ENCODE assay signal across 14 cellular contexts in the genomic region with DNA sequence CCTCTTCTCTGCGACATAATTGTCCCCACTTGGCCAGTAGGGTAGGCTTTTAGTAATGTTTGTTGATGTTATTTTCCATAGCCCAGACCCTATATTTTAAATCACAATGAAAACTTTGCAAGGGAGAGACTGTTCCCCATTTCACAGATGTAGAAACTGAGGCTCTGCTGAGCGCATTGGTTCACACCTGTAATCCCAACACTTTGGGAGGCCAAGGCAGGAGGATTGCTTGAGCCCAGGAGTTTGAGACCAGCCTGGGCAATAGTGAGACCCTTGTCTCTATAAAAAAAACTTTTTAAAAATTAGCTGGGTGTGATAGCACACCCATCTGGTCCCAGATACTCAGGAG.
DNase-seq lines count a peak whose midpoint lies in the region; ATAC-seq, FAIRE-seq and TF ChIP-seq lines count a peak whose summit lies in the region.
"Had no signal": no experiment of that assay in that cellular context is flagged by ENCODE, and none has a peak within 500 bp of the region (broad histone marks: within the 10 kb centered on the region; RNA-seq: fewer than 3 reads in every experiment).

No MANE protein-coding gene starts in this region.

- peak overlapping the region; percentile 56 for H3K27ac Mint-ChIP-seq in CD8-positive, alpha-beta T cell

- no peaks in the 10 kb centered on the region for H3K36me3 ChIP-seq in CD8-positive, alpha-beta T cell (ENCODE audit: insufficient read depth, low read length)
- H3K36me3 ChIP-seq in KOPT-K1 (ENCODE audit: insufficient read depth, low read length), result no peaks in the 10 kb centered on the region
- H3K36me3 ChIP-seq in parathyroid adenoma (ENCODE audit: control insufficient read depth, insufficient read depth, low read length), result no peaks in the 10 kb centered on the region
- H3K36me3 ChIP-seq: ascending aorta, left ventricle myocardium inferior had no signal

- no peak overlapping the region for H3K27ac ChIP-seq in CD8-positive, alpha-beta T cell (ENCODE audit: low read depth, low read length)
- H3K27ac ChIP-seq in KOPT-K1 (ENCODE audit: low read depth, low read length, poor library complexity, severe bottlenecking), result peak overlapping the region; percentile 87
- peak overlapping the region in 45 of 59 donors; percentile 2 to 89 (median 75) for H3K27ac ChIP-seq in dorsolateral prefrontal cortex
- no peak overlapping the region for H3K27ac ChIP-seq in parathyroid adenoma
- H3K27ac ChIP-seq: ascending aorta, left ventricle myocardium inferior had no signal

- H3K79me2 ChIP-seq in parathyroid adenoma, result peaks cover 46% of the 10 kb centered on the region

- no peaks in the 10 kb centered on the region for H3K9me3 ChIP-seq in CD8-positive, alpha-beta T cell (ENCODE audit: low read length)
- H3K9me3 ChIP-seq in KOPT-K1 (ENCODE audit: insufficient read depth, low read length, poor library complexity, severe bottlenecking), result no peaks in the 10 kb centered on the region
- H3K9me3 ChIP-seq in parathyroid adenoma (ENCODE audit: control insufficient read depth, low read length), result no peaks in the 10 kb centered on the region
- H3K9me3 ChIP-seq: ascending aorta, left ventricle myocardium inferior had no signal

- CTCF ChIA-PET in CD8-positive, alpha-beta T cell (lab: Charles Lee), result no interaction called here

- H3K36me3 Mint-ChIP-seq in CD8-positive, alpha-beta T cell, result no peaks in the 10 kb centered on the region

- intact Hi-C loops in CD8-positive, alpha-beta T cell (cut with DNase I, micrococcal nuclease), result no loop called here
- intact Hi-C loops in dorsolateral prefrontal cortex (cut with DNase I), result no loop called here

- no peaks in the 10 kb centered on the region for H3K9me3 Mint-ChIP-seq in CD8-positive, alpha-beta T cell

- no peak for FAIRE-seq in HTR-8/SVneo (lab: Jason Lieb, UNC)

- POLR2A ChIA-PET in CD8-positive, alpha-beta T cell (lab: Charles Lee), result no interaction called here

- H3K27me3 ChIP-seq in CD8-positive, alpha-beta T cell (ENCODE audit: insufficient read depth, low read length), result no peaks in the 10 kb centered on the region
- H3K27me3 ChIP-seq in dorsolateral prefrontal cortex (no peaks in the 10 kb centered on the region), parathyroid adenoma (ENCODE audit: control insufficient read depth, insufficient read depth, low read length) (no peaks in the 10 kb centered on the region)
- H3K27me3 ChIP-seq: ascending aorta had no signal

- no peak overlapping the region for H3K9ac ChIP-seq in parathyroid adenoma

- H3K27me3 Mint-ChIP-seq in CD8-positive, alpha-beta T cell (ENCODE audit: low read depth), result no peaks in the 10 kb centered on the region
- H3K27me3 Mint-ChIP-seq: B cell had no signal

- H3K4me2 ChIP-seq in parathyroid adenoma (ENCODE audit: low read length), result peak overlapping the region; percentile 20

- TF ChIP-seq CTCF in CD8-positive, alpha-beta T cell (IDR thresholded peaks at IDR 0.05), result no peak
- TF ChIP-seq CTCF in dorsolateral prefrontal cortex (IDR thresholded peaks at IDR 0.05 in 54 of 56, conservative IDR thresholded peaks at IDR 0.05 in 2 of 56; ENCODE audit: low read depth in 1 of 56, partially characterized antibody in 56 of 56) (no peak), parathyroid adenoma (IDR thresholded peaks at IDR 0.05) (no peak)

- no peak overlapping the region for H3K4me3 Mint-ChIP-seq in CD8-positive, alpha-beta T cell
- H3K4me3 Mint-ChIP-seq: B cell had no signal

- no peak overlapping the region for H3K4me3 ChIP-seq in CD8-positive, alpha-beta T cell (ENCODE audit: low read depth, low read length)
- H3K4me3 ChIP-seq in dorsolateral prefrontal cortex (no peak overlapping the region), parathyroid adenoma (ENCODE audit: low read depth, low read length) (no peak overlapping the region)
- H3K4me3 ChIP-seq: ascending aorta, left ventricle myocardium inferior had no signal

- peaks cover 62% of the 10 kb centered on the region for H3K4me1 Mint-ChIP-seq in CD8-positive, alpha-beta T cell (ENCODE audit: low read depth)

- no peak for DNase-seq in CD8-positive, alpha-beta T cell
- DNase-seq in dorsolateral prefrontal cortex (no peak), HTR-8/SVneo (ENCODE audit: insufficient read length, low spot score) (no peak), NCI-H748 (lab: John Stamatoyannopoulos, UW; ENCODE audit: unreplicated experiment) (no peak)
- DNase-seq in stimulated activated CD4-positive, alpha-beta T cell treated with anti-CD3 and anti-CD28 coated beads, Interleukin-4, amount 100 ng/mL, for 24 hours, result no peak
- DNase-seq: activated CD4-positive, alpha-beta T cell treated with anti-CD3 and anti-CD28 coated beads, Interleukin-2, amount 50 U/mL, for 4 hours; left ventricle myocardium inferior; SIG-M5; T-helper 9 cell had no signal

- ATAC-seq in CD8-positive, alpha-beta T cell, result no peak
- ATAC-seq in GM21723 (IDR thresholded peaks at IDR 0.05; ENCODE audit: unreplicated experiment), result no peak

- H2AFZ ChIP-seq in parathyroid adenoma, result no peak overlapping the region

- peaks cover 37% of the 10 kb centered on the region for H3K4me1 ChIP-seq in CD8-positive, alpha-beta T cell (ENCODE audit: insufficient read depth, low read length)
- peaks cover 7% of the 10 kb centered on the region for H3K4me1 ChIP-seq in parathyroid adenoma

Comparison
In these comparisons a context has a peak if more than half of its experiments do, and no peak if none do; other contexts are left out.
1. H3K27ac ChIP-seq: peak in KOPT-K1 (single experiment) and dorsolateral prefrontal cortex (45 of 59); none in CD8-positive, alpha-beta T cell (single experiment) and parathyroid adenoma (single experiment).